ENCODE assay signal across 11 cellular contexts in genomic region chr15:74793135-74794028, GRCh38. TPM values are rescaled to one million over a fixed set of nuclear protein-coding genes. Genes with fewer than 3 reads are reported as not detected.
DNase-seq lines count a peak whose midpoint lies in the region; ATAC-seq and TF ChIP-seq lines count a peak whose summit lies in the region.
"Had no signal": no experiment of that assay in that cellular context is flagged by ENCODE, and none has a peak within 500 bp of the region (broad histone marks: within the 10 kb centered on the region; RNA-seq: fewer than 3 reads in every experiment).

No MANE protein-coding gene starts in this region.

- intact Hi-C loops in colonic mucosa (cut with DNase I): no loop called here

- H3K9me3 ChIP-seq in colonic mucosa: no peaks in the 10 kb centered on the region
- H3K9me3 ChIP-seq: HAP-1 had no signal

- no peaks in the 10 kb centered on the region for H3K36me3 ChIP-seq in H7 (replicated peaks; ENCODE audit: control insufficient read depth, insufficient read depth, low read length)
- no peaks in the 10 kb centered on the region for H3K36me3 ChIP-seq in colonic mucosa

- no peaks in the 10 kb centered on the region; the same call in 1 of the 2 replicates for H3K27me3 ChIP-seq in H7 (ENCODE audit: control insufficient read depth, insufficient read depth, low read length)
- no peaks in the 10 kb centered on the region for H3K27me3 ChIP-seq in colonic mucosa

- H3K4me3 ChIP-seq in H7 (ENCODE audit: insufficient read depth, low read depth, low read length) (no peak overlapping the region), colonic mucosa (no peak overlapping the region)
- H3K4me3 ChIP-seq: HAP-1 had no signal

- peak overlapping the region; percentile 1 to 37 for H3K9ac ChIP-seq in colonic mucosa (ENCODE audit: low read depth in 2 of 2, low read length in 2 of 2)

- no peak for ATAC-seq in GM19023 (IDR thresholded peaks at IDR 0.05; ENCODE audit: unreplicated experiment)

- H3K27ac ChIP-seq in colonic mucosa: no peak overlapping the region
- H3K27ac ChIP-seq: WERI-Rb-1 had no signal

- DNase-seq in H7 (peak; percentile 79), colonic mucosa (no peak), HK-2 (ENCODE audit: unreplicated experiment) (no peak), NCI-H146 treated with DMSO at 0.1 percent for 48 hours (lab: John Stamatoyannopoulos, UW; ENCODE audit: unreplicated experiment) (no peak), superior temporal gyrus (ENCODE audit: extremely low spot score) (no peak)
- DNase-seq in activated CD4-positive, alpha-beta T cell treated with anti-CD3 and anti-CD28 coated beads for 48 hours: peak; percentile 77
- peak; percentile 69 for DNase-seq in stimulated activated CD4-positive, alpha-beta T cell treated with anti-CD3 and anti-CD28 coated beads, Interleukin-4, amount 100 ng/mL, for 24 hours
- DNase-seq: WERI-Rb-1 had no signal

- TF ChIP-seq CTCF in colonic mucosa (IDR thresholded peaks at IDR 0.05): no peak

- H3K4me1 ChIP-seq in colonic mucosa: peaks cover 36% of the 10 kb centered on the region
- H3K4me1 ChIP-seq: HAP-1 had no signal

RNA-seq across cellular contexts. Expression of gene CSK, which starts 11.5 kb away (rescaled TPM):
- total RNA-seq in H7 (2014; rRNA removed; shearing (Covaris generic)): 31.8 and 34.8 TPM in 2 replicates
- 100 to 1,000 TPM in 1 of 2 donors, 10 to 100 TPM in 1; 64.3 to 126 TPM for total RNA-seq in colonic mucosa

RNA-seq across cellular contexts. Expression of gene LMAN1L, which starts 19.3 kb away (rescaled TPM):
- total RNA-seq in H7 (2014; rRNA removed; shearing (Covaris generic)): not detected in 2 replicates
- total RNA-seq in colonic mucosa: not detected
- total RNA-seq: myocyte had no signal

RNA-seq across cellular contexts. Expression of gene CPLX3, which starts 33.0 kb away (rescaled TPM):
- 0.03 TPM in 1 of 2 replicates, not detected in the other for total RNA-seq in H7 (2014; rRNA removed; shearing (Covaris generic))
- not detected for total RNA-seq in colonic mucosa
- total RNA-seq: myocyte had no signal

RNA-seq across cellular contexts. Expression of gene CYP1A2, which starts 44.7 kb away (rescaled TPM):
- not detected in 2 replicates for total RNA-seq in H7 (2014; rRNA removed; shearing (Covaris generic))
- not detected for total RNA-seq in colonic mucosa
- total RNA-seq: myocyte had no signal

RNA-seq across cellular contexts. Expression of gene ULK3, which starts 49.6 kb away (rescaled TPM):
- total RNA-seq in H7 (2014; rRNA removed; shearing (Covaris generic)): 20.9 and 30.4 TPM in 2 replicates
- total RNA-seq in colonic mucosa: 10 to 100 TPM; 45.6 to 50.7 TPM

Comparison
In these comparisons a context has a peak if more than half of its experiments do, and no peak if none do; other contexts are left out.
1. DNase-seq: peak in H7 (single experiment), activated CD4-positive, alpha-beta T cell treated with anti-CD3 and anti-CD28 coated beads for 48 hours (single experiment) and stimulated activated CD4-positive, alpha-beta T cell treated with anti-CD3 and anti-CD28 coated beads, Interleukin-4, amount 100 ng/mL, for 24 hours (single experiment); none in colonic mucosa (single experiment), HK-2 (single experiment), NCI-H146 treated with DMSO at 0.1 percent for 48 hours (single experiment) and superior temporal gyrus (single experiment).